ENCODE assay signal across 19 cellular contexts in the genomic region with DNA sequence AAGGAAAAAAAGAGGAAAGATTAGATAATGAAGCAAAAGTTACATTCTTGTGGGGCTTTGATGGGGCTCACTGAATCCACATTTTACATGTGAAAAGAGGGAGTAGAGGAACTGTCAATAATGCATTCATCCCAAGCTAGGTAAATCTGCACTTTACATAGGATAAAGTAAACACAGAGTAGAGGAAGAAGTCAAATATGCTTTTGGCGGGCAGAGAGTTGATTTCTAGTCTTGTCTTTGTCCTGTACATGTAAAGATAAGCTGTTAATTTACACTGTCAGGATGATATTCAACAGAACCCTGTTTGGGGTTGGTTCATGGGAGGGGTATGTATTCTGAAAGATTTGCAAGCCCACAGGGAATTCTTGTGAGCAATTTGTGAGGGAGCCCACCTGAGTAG. TPM values are rescaled to one million over a fixed set of nuclear protein-coding genes. Genes with fewer than 3 reads are reported as not detected.
DNase-seq lines count a peak whose midpoint lies in the region; ATAC-seq, FAIRE-seq and TF ChIP-seq lines count a peak whose summit lies in the region.
"Had no signal": no experiment of that assay in that cellular context is flagged by ENCODE, and none has a peak within 500 bp of the region (broad histone marks: within the 10 kb centered on the region; RNA-seq: fewer than 3 reads in every experiment).

No MANE protein-coding gene starts in this region.

- H3K36me3 ChIP-seq in HepG2 (replicated peaks in 1 of 2; ENCODE audit: control insufficient read depth in 1 of 2, insufficient read depth in 2 of 2, low read length in 2 of 2) (no peaks in the 10 kb centered on the region), right lobe of liver (no peaks in the 10 kb centered on the region), gastroesophageal sphincter (no peaks in the 10 kb centered on the region), transverse colon (no peaks in the 10 kb centered on the region)

- no peaks in the 10 kb centered on the region for H3K9me3 ChIP-seq in HepG2 (ENCODE audit: low read length)
- no peaks in the 10 kb centered on the region for H3K9me3 ChIP-seq in right lobe of liver
- H3K9me3 ChIP-seq in gastroesophageal sphincter, result no peaks in the 10 kb centered on the region
- H3K9me3 ChIP-seq in transverse colon, result no peaks in the 10 kb centered on the region

- peak; percentile 78 for DNase-seq in HepG2 (ENCODE audit: low spot score)
- DNase-seq in right lobe of liver, result no peak
- no peak for DNase-seq in mesothelial cell of epicardium (ENCODE audit: low spot score in 2 of 2, unreplicated experiment in 2 of 2)
- no peak for DNase-seq in type B pancreatic cell (ENCODE audit: extremely low spot score, unreplicated experiment)
- no peak for DNase-seq in SHP77 (lab: John Stamatoyannopoulos, UW)
- no peak for DNase-seq in transverse colon
- DNase-seq: ACHN, AML-193, GOT3, HFFc6, KG1, NCI-H1417 treated with DMSO at 0.1 percent for 48 hours, NCI-H2029, NCI-H446 treated with DMSO at 0.1 percent for 48 hours, NCI-H774, RPMI8226 had no signal

- no peaks in the 10 kb centered on the region for H3K9me3 Mint-ChIP-seq in mesothelial cell of epicardium
- no peaks in the 10 kb centered on the region for H3K9me3 Mint-ChIP-seq in type B pancreatic cell
- H3K9me3 Mint-ChIP-seq: HFFc6 had no signal

- peak; percentile 60 for FAIRE-seq in HepG2 (lab: Jason Lieb, UNC)

- H3K4me3 ChIP-seq in HepG2 (replicated peaks in 1 of 3; ENCODE audit: insufficient read depth in 1 of 3, low read depth in 2 of 3, low read length in 3 of 3), result no peak overlapping the region; a peak in 1 of 6 replicates
- H3K4me3 ChIP-seq in right lobe of liver, result no peak overlapping the region
- H3K4me3 ChIP-seq in gastroesophageal sphincter, result no peak overlapping the region
- H3K4me3 ChIP-seq in transverse colon, result no peak overlapping the region

- 0% methylated on average over 1 of the region's 1 CpG for WGBS in HepG2 (ENCODE audit: low lambda C conversion rate)
- 50% methylated on average over 1 of the region's 1 CpG for WGBS in right lobe of liver (ENCODE audit: insufficient coverage, low coverage, low lambda C conversion rate, missing lambda C conversion rate)
- 40 to 63% methylated on average over 1 of the region's 1 CpG for WGBS in gastroesophageal sphincter (ENCODE audit: low coverage in 1 of 2), 2 donors
- WGBS in transverse colon (ENCODE audit: low coverage in 1 of 2), 2 donors, result 37% methylated on average over 1 of the region's 1 CpG; no CpG with 5 or more reads in 1 of the 2 donors

- no peak overlapping the region for H3K9ac ChIP-seq in HepG2 (ENCODE audit: insufficient read depth, low read depth, low read length)

- H3K27me3 ChIP-seq in HepG2 (ENCODE audit: control insufficient read depth in 1 of 2, insufficient read depth in 2 of 2, low read length in 2 of 2) (no peaks in the 10 kb centered on the region), right lobe of liver (no peaks in the 10 kb centered on the region), gastroesophageal sphincter (no peaks in the 10 kb centered on the region), transverse colon (peaks cover 11% of the 10 kb centered on the region)

- peaks cover 18% of the 10 kb centered on the region for H3K4me1 Mint-ChIP-seq in mesothelial cell of epicardium
- H3K4me1 Mint-ChIP-seq in type B pancreatic cell (ENCODE audit: unreplicated experiment), result peaks cover 19% of the 10 kb centered on the region

- CTCF ChIA-PET in HepG2 (lab: Yijun Ruan, JAX; ENCODE audit: low intra/inter-chr PET ratio, low total read pairs), result no interaction called here

- H3K27me3 Mint-ChIP-seq in mesothelial cell of epicardium (ENCODE audit: low read depth) (no peaks in the 10 kb centered on the region), type B pancreatic cell (no peaks in the 10 kb centered on the region)

- H3K27ac Mint-ChIP-seq in mesothelial cell of epicardium (peak overlapping the region; percentile 70), type B pancreatic cell (peak overlapping the region; percentile 1)
- H3K27ac Mint-ChIP-seq: CD14-positive monocyte, HFFc6 had no signal

- no peak for TF ChIP-seq POLR2A in HepG2 (IDR thresholded peaks at IDR 0.05; ENCODE audit: insufficient read depth in 1 of 2, low read depth in 2 of 2, low read length in 2 of 2)
- no peak for TF ChIP-seq POLR2A in right lobe of liver (IDR thresholded peaks at IDR 0.05)
- TF ChIP-seq POLR2A in gastroesophageal sphincter (IDR thresholded peaks at IDR 0.05), result no peak
- TF ChIP-seq POLR2A in transverse colon (IDR thresholded peaks at IDR 0.05), result no peak

- no peak overlapping the region for H2AFZ ChIP-seq in HepG2 (ENCODE audit: low read length)

- no peaks in the 10 kb centered on the region for H3K36me3 Mint-ChIP-seq in mesothelial cell of epicardium
- no peaks in the 10 kb centered on the region for H3K36me3 Mint-ChIP-seq in type B pancreatic cell
- H3K36me3 Mint-ChIP-seq: CD14-positive monocyte had no signal

- TF ChIP-seq CTCF in HepG2 (CRISPR knock-in tag; IDR thresholded peaks at IDR 0.05), result no peak
- no peak for TF ChIP-seq CTCF in right lobe of liver (IDR thresholded peaks at IDR 0.05)
- no peak for TF ChIP-seq CTCF in gastroesophageal sphincter (IDR thresholded peaks at IDR 0.05)
- TF ChIP-seq CTCF in mesothelial cell of epicardium (IDR thresholded peaks at IDR 0.05; ENCODE audit: unreplicated experiment), result no peak
- no peak for TF ChIP-seq CTCF in type B pancreatic cell (conservative IDR thresholded peaks at IDR 0.05)
- no peak for TF ChIP-seq CTCF in transverse colon (IDR thresholded peaks at IDR 0.05)

- peak overlapping the region; percentile 19; the same call in 1 of the 2 replicates for H3K4me2 ChIP-seq in HepG2 (ENCODE audit: low read depth, low read length)

- intact Hi-C loops in HepG2 (cut with micrococcal nuclease; ENCODE audit: unreplicated experiment) (no loop called here), right lobe of liver (cut with DNase I) (no loop called here), transverse colon (cut with DNase I; ENCODE audit: low total_unique reads) (no loop called here)

- H4K20me1 ChIP-seq in HepG2 (ENCODE audit: insufficient read depth, low read length), result no peaks in the 10 kb centered on the region

- H3K4me1 ChIP-seq in HepG2 (ENCODE audit: insufficient read depth, low read length), result peaks cover 64% of the 10 kb centered on the region
- no peaks in the 10 kb centered on the region for H3K4me1 ChIP-seq in right lobe of liver
- peaks cover 0 to 22% (median 3%) of the 10 kb centered on the region in 3 donors for H3K4me1 ChIP-seq in gastroesophageal sphincter
- no peaks in the 10 kb centered on the region for H3K4me1 ChIP-seq in transverse colon

- no TSS peak for BruUV-seq in HepG2 (replicated peaks; lab: Mats Ljungman, UMichigan)

- no peak for TF ChIP-seq RAD21 in HepG2 (CRISPR knock-in tag; IDR thresholded peaks at IDR 0.05)

- H3K4me3 Mint-ChIP-seq in mesothelial cell of epicardium, result no peak overlapping the region
- peak overlapping the region; percentile 32 for H3K4me3 Mint-ChIP-seq in type B pancreatic cell
- H3K4me3 Mint-ChIP-seq: CD14-positive monocyte, HFFc6 had no signal

- H3K27ac ChIP-seq in HepG2 (ENCODE audit: extremely low read length, insufficient read depth, low read length) (no peak overlapping the region), right lobe of liver (no peak overlapping the region), gastroesophageal sphincter (peak overlapping the region in 3 of 4 donors; percentile 20 to 61 (median 28)), transverse colon (no peak overlapping the region)

- peak in 1 of 2 experiments; percentile 61; a peak in 1 of 4 replicates for TF ChIP-seq EP300 in HepG2 (IDR thresholded peaks at IDR 0.05; ENCODE audit: low read depth in 2 of 2, low read length in 2 of 2)
- no peak for TF ChIP-seq EP300 in HepG2 (CRISPR knock-in tag; IDR thresholded peaks at IDR 0.05; ENCODE audit: borderline replicate concordance)
- no peak for TF ChIP-seq EP300 in gastroesophageal sphincter (IDR thresholded peaks at IDR 0.05)
- TF ChIP-seq EP300 in transverse colon (IDR thresholded peaks at IDR 0.05; ENCODE audit: low read depth), result no peak

- no peaks in the 10 kb centered on the region for H3K79me2 ChIP-seq in HepG2 (ENCODE audit: insufficient read depth, low read length)

- ATAC-seq in HepG2, result peak; percentile 85
- ATAC-seq in right lobe of liver, result no peak
- no peak for ATAC-seq in gastroesophageal sphincter
- no peak for ATAC-seq in GM18909 (IDR thresholded peaks at IDR 0.05; ENCODE audit: poor library complexity, unreplicated experiment)

- in situ Hi-C loops in HepG2 (cut with HindIII; ENCODE audit: extremely low pct_ligation_motif_present, low pct_unique_long_range_greater_than_20kb), result no loop called here
- in situ Hi-C loops in transverse colon (cut with MboI; ENCODE audit: low pct_ligation_motif_present in 1 of 4, low pct_unique_long_range_greater_than_20kb in 1 of 4, low sequenced_read_pairs in 3 of 4), result no loop called here

- POLR2A ChIA-PET in HepG2 (lab: Yijun Ruan, JAX), result no interaction called here

RNA-seq across cellular contexts. Expression of gene TNFRSF19, which starts 18.0 kb away (rescaled TPM):
- total RNA-seq in HepG2 (2016; rRNA removed; fragmentation: Illumina TruSeq; extraction: Trizol), result 47.7 and 77.7 TPM in 2 replicates
- 7.7 and 8.2 TPM in 2 replicates for total RNA-seq in HepG2 (2016; cell fraction: cytosol; rRNA removed; fragmentation: Illumina TruSeq; extraction: Trizol; ENCODE audit: low read depth)
- 48.1 and 76.8 TPM in 2 replicates for total RNA-seq in HepG2 (2016; cell fraction: insoluble cytoplasmic fraction; rRNA removed; fragmentation: Illumina TruSeq; extraction: Trizol)
- total RNA-seq in HepG2 (2016; cell fraction: membrane; rRNA removed; fragmentation: Illumina TruSeq; extraction: Trizol), result 25.2 and 27.9 TPM in 2 replicates
- total RNA-seq in HepG2 (2016; cell fraction: nucleus; rRNA removed; fragmentation: Illumina TruSeq; extraction: Trizol), result 84.2 and 94.2 TPM in 2 replicates
- 38.9 and 75.3 TPM in 2 replicates for polyA plus RNA-seq in HepG2 (2011; rRNA removed)
- polyA plus RNA-seq in HepG2 (2011; cell fraction: cytosol; rRNA removed), result 37.4 and 45.8 TPM in 2 replicates
- polyA plus RNA-seq in HepG2 (2011; cell fraction: nucleus; rRNA removed), result 30.8 and 50.6 TPM in 2 replicates
- 25.9 and 27.9 TPM in 2 replicates for polyA plus RNA-seq in HepG2 (2012)
- polyA plus RNA-seq in HepG2 (2016; cell fraction: cytosol; fragmentation: Illumina TruSeq; extraction: Trizol; ENCODE audit: low read depth), result 2.9 TPM in 2 replicates
- polyA plus RNA-seq in HepG2 (2016; cell fraction: insoluble cytoplasmic fraction; fragmentation: Illumina TruSeq; extraction: Trizol; ENCODE audit: low read depth), result 35.7 and 36.2 TPM in 2 replicates
- 9.9 and 10.1 TPM in 2 replicates for polyA plus RNA-seq in HepG2 (2016; cell fraction: membrane; fragmentation: Illumina TruSeq; extraction: Trizol; ENCODE audit: low read depth)
- polyA plus RNA-seq in HepG2 (2016; cell fraction: nucleus; fragmentation: Illumina TruSeq; extraction: Trizol; ENCODE audit: insufficient read depth, low read depth), result 95.3 and 95.9 TPM in 2 replicates
- 0.05 and 162 TPM in 2 replicates for polyA minus RNA-seq in HepG2 (2011; rRNA and poly(A)+ RNA removed; ENCODE audit: low replicate concordance)
- polyA minus RNA-seq in HepG2 (2011; cell fraction: cytosol; rRNA and poly(A)+ RNA removed), result 40.8 and 64.9 TPM in 2 replicates
- polyA minus RNA-seq in HepG2 (2011; cell fraction: nucleus; rRNA and poly(A)+ RNA removed), result 47.0 and 73.8 TPM in 2 replicates
- total RNA-seq in right lobe of liver, result under 1 TPM in 5 of 6 experiments, not detected in 1; 0.06 to 0.37 (median 0.29) TPM
- 10 to 100 TPM in 2 of 4 donors, 1 to 10 TPM in 2; 4.1 to 14.7 (median 8.2) TPM for total RNA-seq in gastroesophageal sphincter
- 38.3 to 43.5 TPM (median 40.3 TPM) in 3 replicates for total RNA-seq in mesothelial cell of epicardium
- total RNA-seq in type B pancreatic cell (ENCODE audit: low replicate concordance), result 60.6 and 64.4 TPM in 2 replicates
- 1 to 10 TPM in 1 of 4 donors, under 1 TPM in 2, not detected in 1; 0.80 to 1.3 (median 0.96) TPM for total RNA-seq in transverse colon

Comparison
In these comparisons a context has a peak if more than half of its experiments do, and no peak if none do; other contexts are left out.
1. H3K27ac ChIP-seq: peak in gastroesophageal sphincter (3 of 4); none in HepG2 (single experiment), right lobe of liver (0 of 3) and transverse colon (0 of 4).